1 cellular context compared by ENCODE assay signal in the genomic region with DNA sequence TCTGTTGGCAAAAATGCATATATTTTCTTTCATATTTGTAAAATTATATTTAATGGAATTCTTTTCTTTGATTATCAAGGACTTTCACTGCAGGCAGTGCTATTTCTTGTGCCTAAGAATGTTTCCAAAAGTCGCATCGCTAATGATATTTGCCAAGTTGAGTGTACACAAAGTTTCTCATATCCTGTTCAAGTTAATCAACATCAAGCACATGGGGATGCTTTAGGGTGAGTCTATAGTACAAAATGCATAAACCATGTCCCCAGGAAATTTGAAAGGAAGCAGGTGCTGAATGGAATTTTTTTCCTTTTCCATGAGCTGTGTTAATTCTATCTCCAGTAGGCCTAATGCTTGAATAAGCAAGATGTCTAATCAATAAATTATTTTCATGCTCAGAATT.
TF ChIP-seq lines count a peak whose summit lies in the region.

No MANE protein-coding gene starts in this region.

TF ChIP-seq in HepG2, 621 proteins besides CTCF, POLR2A, EP300 and RAD21 (continued from another document and continues in another):
- TF ChIP-seq PRDM15 (CRISPR knock-in tag; IDR thresholded peaks at IDR 0.05) = no peak
- no peak for TF ChIP-seq PLRG1 (conservative IDR thresholded peaks at IDR 0.05)
- TF ChIP-seq RBAK (CRISPR knock-in tag; IDR thresholded peaks at IDR 0.05) = no peak
- no peak for TF ChIP-seq MYNN (CRISPR knock-in tag; IDR thresholded peaks at IDR 0.05; ENCODE audit: low read depth)
- TF ChIP-seq, protein P1, sequence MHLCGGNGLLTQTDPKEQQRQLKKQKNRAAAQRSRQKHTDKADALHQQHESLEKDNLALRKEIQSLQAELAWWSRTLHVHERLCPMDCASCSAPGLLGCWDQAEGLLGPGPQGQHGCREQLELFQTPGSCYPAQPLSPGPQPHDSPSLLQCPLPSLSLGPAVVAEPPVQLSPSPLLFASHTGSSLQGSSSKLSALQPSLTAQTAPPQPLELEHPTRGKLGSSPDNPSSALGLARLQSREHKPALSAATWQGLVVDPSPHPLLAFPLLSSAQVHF (CRISPR knock-in tag; IDR thresholded peaks at IDR 0.05) = no peak
- TF ChIP-seq STAG1 (CRISPR knock-in tag; IDR thresholded peaks at IDR 0.05) = no peak
- no peak for TF ChIP-seq MLXIP (CRISPR knock-in tag; IDR thresholded peaks at IDR 0.05; ENCODE audit: borderline replicate concordance)
- no peak for TF ChIP-seq ETS1 (CRISPR knock-in tag; IDR thresholded peaks at IDR 0.05)
- no peak for TF ChIP-seq SNAPC2 (CRISPR knock-in tag; IDR thresholded peaks at IDR 0.05)
- peak; percentile 52 for TF ChIP-seq HNF4A (CRISPR knock-in tag; IDR thresholded peaks at IDR 0.05)
- TF ChIP-seq, protein P2, sequence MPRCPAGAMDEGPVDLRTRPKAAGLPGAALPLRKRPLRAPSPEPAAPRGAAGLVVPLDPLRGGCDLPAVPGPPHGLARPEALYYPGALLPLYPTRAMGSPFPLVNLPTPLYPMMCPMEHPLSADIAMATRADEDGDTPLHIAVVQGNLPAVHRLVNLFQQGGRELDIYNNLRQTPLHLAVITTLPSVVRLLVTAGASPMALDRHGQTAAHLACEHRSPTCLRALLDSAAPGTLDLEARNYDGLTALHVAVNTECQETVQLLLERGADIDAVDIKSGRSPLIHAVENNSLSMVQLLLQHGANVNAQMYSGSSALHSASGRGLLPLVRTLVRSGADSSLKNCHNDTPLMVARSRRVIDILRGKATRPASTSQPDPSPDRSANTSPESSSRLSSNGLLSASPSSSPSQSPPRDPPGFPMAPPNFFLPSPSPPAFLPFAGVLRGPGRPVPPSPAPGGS (CRISPR knock-in tag; IDR thresholded peaks at IDR 0.05) = no peak
- TF ChIP-seq, protein P3, sequence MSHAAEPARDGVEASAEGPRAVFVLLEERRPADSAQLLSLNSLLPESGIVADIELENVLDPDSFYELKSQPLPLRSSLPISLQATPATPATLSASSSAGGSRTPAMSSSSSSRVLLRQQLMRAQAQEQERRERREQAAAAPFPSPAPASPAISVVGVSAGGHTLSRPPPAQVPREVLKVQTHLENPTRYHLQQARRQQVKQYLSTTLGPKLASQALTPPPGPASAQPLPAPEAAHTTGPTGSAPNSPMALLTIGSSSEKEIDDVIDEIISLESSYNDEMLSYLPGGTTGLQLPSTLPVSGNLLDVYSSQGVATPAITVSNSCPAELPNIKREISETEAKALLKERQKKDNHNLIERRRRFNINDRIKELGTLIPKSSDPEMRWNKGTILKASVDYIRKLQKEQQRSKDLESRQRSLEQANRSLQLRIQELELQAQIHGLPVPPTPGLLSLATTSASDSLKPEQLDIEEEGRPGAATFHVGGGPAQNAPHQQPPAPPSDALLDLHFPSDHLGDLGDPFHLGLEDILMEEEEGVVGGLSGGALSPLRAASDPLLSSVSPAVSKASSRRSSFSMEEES (CRISPR knock-in tag; IDR thresholded peaks at IDR 0.05) = peak; percentile 66; the same call in 1 of the 2 replicates
- TF ChIP-seq AHR (CRISPR knock-in tag; IDR thresholded peaks at IDR 0.05) = no peak
- no peak for TF ChIP-seq ZMAT3 (CRISPR knock-in tag; conservative IDR thresholded peaks at IDR 0.05)
- TF ChIP-seq ARHGAP35 (CRISPR knock-in tag; IDR thresholded peaks at IDR 0.05; ENCODE audit: borderline replicate concordance) = no peak
- no peak for TF ChIP-seq ZNF782 (CRISPR knock-in tag; IDR thresholded peaks at IDR 0.05; ENCODE audit: borderline replicate concordance)
- no peak for TF ChIP-seq TOPORS (CRISPR knock-in tag; IDR thresholded peaks at IDR 0.05)
- no peak for TF ChIP-seq DBP (CRISPR knock-in tag; IDR thresholded peaks at IDR 0.05; ENCODE audit: not compliant biosample characterization)
- TF ChIP-seq, protein P4, sequence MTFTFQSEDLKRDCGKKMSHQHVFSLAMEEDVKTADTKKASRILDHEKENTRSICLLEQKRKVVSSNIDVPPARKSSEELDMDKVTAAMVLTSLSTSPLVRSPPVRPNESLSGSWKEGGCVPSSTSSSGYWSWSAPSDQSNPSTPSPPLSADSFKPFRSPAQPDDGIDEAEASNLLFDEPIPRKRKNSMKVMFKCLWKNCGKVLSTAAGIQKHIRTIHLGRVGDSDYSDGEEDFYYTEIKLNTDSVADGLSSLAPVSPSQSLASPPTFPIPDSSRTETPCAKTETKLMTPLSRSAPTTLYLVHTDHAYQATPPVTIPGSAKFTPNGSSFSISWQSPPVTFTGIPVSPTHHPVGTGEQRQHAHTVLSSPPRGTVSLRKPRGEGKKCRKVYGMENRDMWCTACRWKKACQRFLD (CRISPR knock-in tag; IDR thresholded peaks at IDR 0.05; ENCODE audit: borderline replicate concordance) = no peak
- TF ChIP-seq ZNF710 (CRISPR knock-in tag; IDR thresholded peaks at IDR 0.05; ENCODE audit: borderline replicate concordance) = no peak
- TF ChIP-seq HNRNPL (IDR thresholded peaks at IDR 0.05; ENCODE audit: low read depth, low read length) = no peak
- TF ChIP-seq, protein P5, sequence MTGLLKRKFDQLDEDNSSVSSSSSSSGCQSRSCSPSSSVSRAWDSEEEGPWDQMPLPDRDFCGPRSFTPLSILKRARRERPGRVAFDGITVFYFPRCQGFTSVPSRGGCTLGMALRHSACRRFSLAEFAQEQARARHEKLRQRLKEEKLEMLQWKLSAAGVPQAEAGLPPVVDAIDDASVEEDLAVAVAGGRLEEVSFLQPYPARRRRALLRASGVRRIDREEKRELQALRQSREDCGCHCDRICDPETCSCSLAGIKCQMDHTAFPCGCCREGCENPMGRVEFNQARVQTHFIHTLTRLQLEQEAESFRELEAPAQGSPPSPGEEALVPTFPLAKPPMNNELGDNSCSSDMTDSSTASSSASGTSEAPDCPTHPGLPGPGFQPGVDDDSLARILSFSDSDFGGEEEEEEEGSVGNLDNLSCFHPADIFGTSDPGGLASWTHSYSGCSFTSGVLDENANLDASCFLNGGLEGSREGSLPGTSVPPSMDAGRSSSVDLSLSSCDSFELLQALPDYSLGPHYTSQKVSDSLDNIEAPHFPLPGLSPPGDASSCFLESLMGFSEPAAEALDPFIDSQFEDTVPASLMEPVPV (CRISPR knock-in tag; IDR thresholded peaks at IDR 0.05) = no peak
- no peak for TF ChIP-seq FLYWCH1 (CRISPR knock-in tag; IDR thresholded peaks at IDR 0.05)
- no peak for TF ChIP-seq KDM5A (IDR thresholded peaks at IDR 0.05; ENCODE audit: borderline replicate concordance, low read length)
- no peak for TF ChIP-seq THAP11 (CRISPR knock-in tag; IDR thresholded peaks at IDR 0.05)
- no peak for TF ChIP-seq MLLT10 (CRISPR knock-in tag; IDR thresholded peaks at IDR 0.05)
- TF ChIP-seq ZNF616 (CRISPR knock-in tag; IDR thresholded peaks at IDR 0.05; ENCODE audit: low read depth) = no peak
- TF ChIP-seq E2F5 (CRISPR knock-in tag; conservative IDR thresholded peaks at IDR 0.05) = no peak
- no peak for TF ChIP-seq MBNL3 (CRISPR knock-in tag; conservative IDR thresholded peaks at IDR 0.05)
- TF ChIP-seq, protein P6, sequence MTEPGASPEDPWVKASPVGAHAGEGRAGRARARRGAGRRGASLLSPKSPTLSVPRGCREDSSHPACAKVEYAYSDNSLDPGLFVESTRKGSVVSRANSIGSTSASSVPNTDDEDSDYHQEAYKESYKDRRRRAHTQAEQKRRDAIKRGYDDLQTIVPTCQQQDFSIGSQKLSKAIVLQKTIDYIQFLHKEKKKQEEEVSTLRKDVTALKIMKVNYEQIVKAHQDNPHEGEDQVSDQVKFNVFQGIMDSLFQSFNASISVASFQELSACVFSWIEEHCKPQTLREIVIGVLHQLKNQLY (CRISPR knock-in tag; IDR thresholded peaks at IDR 0.05) = peak; percentile 70
- TF ChIP-seq CAMTA2 (CRISPR knock-in tag; IDR thresholded peaks at IDR 0.05; ENCODE audit: borderline replicate concordance) = no peak
- TF ChIP-seq ZNF75D (CRISPR knock-in tag; IDR thresholded peaks at IDR 0.05; ENCODE audit: borderline replicate concordance) = no peak
- no peak for TF ChIP-seq ZNF468 (CRISPR knock-in tag; IDR thresholded peaks at IDR 0.05)
- no peak for TF ChIP-seq IKZF4 (CRISPR knock-in tag; IDR thresholded peaks at IDR 0.05; ENCODE audit: borderline replicate concordance, low read depth, not compliant biosample characterization)
- no peak for TF ChIP-seq PCBP2 (optimal IDR thresholded peaks at IDR 0.05; ENCODE audit: low read depth, low read length, poor library complexity, severe bottlenecking)
- no peak for TF ChIP-seq ZNF143 (CRISPR knock-in tag; IDR thresholded peaks at IDR 0.05)
- TF ChIP-seq HNRNPLL (IDR thresholded peaks at IDR 0.05; ENCODE audit: low read depth, low read length, poor library complexity, severe bottlenecking) = no peak
- TF ChIP-seq PHF21A (CRISPR knock-in tag; IDR thresholded peaks at IDR 0.05) = no peak
